In the genomic region with DNA sequence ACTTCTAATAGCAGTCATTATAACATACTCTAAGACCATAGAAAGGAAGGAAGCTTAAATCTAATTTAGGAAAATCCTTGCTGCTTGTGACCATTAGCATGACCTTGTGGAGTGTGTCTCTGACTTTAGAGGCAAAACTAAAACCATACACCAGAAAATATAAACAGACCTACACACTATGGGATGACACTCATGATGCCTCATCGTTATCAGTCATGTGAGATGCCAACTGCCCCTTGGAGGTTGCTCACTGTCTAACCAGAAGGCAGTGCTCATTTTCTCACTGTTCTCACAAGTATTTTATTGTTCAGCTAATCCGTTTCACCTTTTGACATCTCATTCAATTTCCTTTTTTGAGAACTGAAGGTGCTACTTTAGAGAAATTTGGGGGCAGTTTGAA, we compare ENCODE assay signal across 15 cellular contexts.
DNase-seq lines count a peak whose midpoint lies in the region; ATAC-seq lines count a peak whose summit lies in the region.
"Had no signal": no experiment of that assay in that cellular context is flagged by ENCODE, and none has a peak within 500 bp of the region (broad histone marks: within the 10 kb centered on the region; RNA-seq: fewer than 3 reads in every experiment).

No MANE protein-coding gene starts in this region.

- H3K4me3 ChIP-seq in mesenchymal stem cell (ENCODE audit: insufficient read depth in 1 of 2, low read depth in 1 of 2, low read length in 2 of 2): no peak overlapping the region

- DNase-seq in EH (ENCODE audit: low read depth) (peak; percentile 45), HT1080 (ENCODE audit: low read depth) (peak; percentile 53), amniotic epithelial cell (ENCODE audit: low read depth) (peak; percentile 19), mesenchymal stem cell (peak; percentile 82), amniotic stem cell (lab: John Stamatoyannopoulos, UW) (no peak)
- no peak for DNase-seq in activated naive CD4-positive, alpha-beta T cell (lab: John Stamatoyannopoulos, UW)
- DNase-seq: Calu3; CD4-positive, CD25-positive, alpha-beta regulatory T cell; DMS53; NCI-H1417; NCI-H187 treated with DMSO at 0.1 percent for 48 hours; NCI-H2171; NCI-H446 treated with DMSO at 0.1 percent for 48 hours had no signal

- no peaks in the 10 kb centered on the region for H3K27me3 ChIP-seq in mesenchymal stem cell (ENCODE audit: control insufficient read depth in 1 of 2, insufficient read depth in 1 of 2, low read length in 2 of 2)

- H3K18ac ChIP-seq in mesenchymal stem cell (ENCODE audit: low read depth in 1 of 2, low read length in 2 of 2): no peak overlapping the region

- no peak overlapping the region for H2BK5ac ChIP-seq in mesenchymal stem cell (ENCODE audit: low read depth, low read length, poor library complexity, severe bottlenecking)

- no peaks in the 10 kb centered on the region for H3K9me3 ChIP-seq in mesenchymal stem cell (ENCODE audit: control insufficient read depth, low read length)

- no peak overlapping the region for H2BK15ac ChIP-seq in mesenchymal stem cell (ENCODE audit: low read depth, poor library complexity, severe bottlenecking)

- no peak overlapping the region for H2BK12ac ChIP-seq in mesenchymal stem cell (ENCODE audit: low read length in 2 of 2)

- no peak overlapping the region for H2AK5ac ChIP-seq in mesenchymal stem cell (ENCODE audit: low read length, severe bottlenecking)

- H4K8ac ChIP-seq in mesenchymal stem cell (ENCODE audit: low read length): no peak overlapping the region

- no peaks in the 10 kb centered on the region for H3K36me3 ChIP-seq in mesenchymal stem cell (ENCODE audit: control insufficient read depth in 1 of 2, insufficient read depth in 2 of 2, low read depth in 1 of 2, low read length in 2 of 2)

- no peaks in the 10 kb centered on the region for H3K4me1 ChIP-seq in mesenchymal stem cell (ENCODE audit: control insufficient read depth, insufficient read depth, low read depth, low read length)

- H2AFZ ChIP-seq in mesenchymal stem cell (ENCODE audit: low read depth, low read length): no peak overlapping the region

- no peak overlapping the region for H4K91ac ChIP-seq in mesenchymal stem cell (ENCODE audit: low read length)

- WGBS in mesenchymal stem cell: 0% methylated on average over 1 of the region's 2 CpGs

- H3K4ac ChIP-seq in mesenchymal stem cell (ENCODE audit: low read depth in 1 of 2, low read length in 2 of 2): no peak overlapping the region

- no peak overlapping the region for H2BK120ac ChIP-seq in mesenchymal stem cell (ENCODE audit: low read depth, low read length)

- no peak for ATAC-seq in HG02798 (IDR thresholded peaks at IDR 0.05; ENCODE audit: poor library complexity, unreplicated experiment)

- no peak overlapping the region for H3K23ac ChIP-seq in mesenchymal stem cell (ENCODE audit: low read length in 2 of 2)

- H3K4me2 ChIP-seq in mesenchymal stem cell (ENCODE audit: low read length, poor library complexity, severe bottlenecking): no peak overlapping the region

- H3K27ac ChIP-seq in mesenchymal stem cell (ENCODE audit: low read length, poor library complexity, severe bottlenecking): no peak overlapping the region
- H3K27ac ChIP-seq: RWPE1 had no signal

- no peaks in the 10 kb centered on the region for H3K79me1 ChIP-seq in mesenchymal stem cell (replicated peaks; ENCODE audit: low read length, poor library complexity, severe bottlenecking)

- H3K14ac ChIP-seq in mesenchymal stem cell (ENCODE audit: low read length in 2 of 2): no peak overlapping the region

- H3K9ac ChIP-seq in mesenchymal stem cell (ENCODE audit: low read length): no peak overlapping the region

Comparison
In these comparisons a context has a peak if more than half of its experiments do, and no peak if none do; other contexts are left out.
1. DNase-seq: peak in EH (single experiment), HT1080 (single experiment), amniotic epithelial cell (single experiment) and mesenchymal stem cell (single experiment); none in activated naive CD4-positive, alpha-beta T cell (0 of 4) and amniotic stem cell (single experiment).